In the genomic region with DNA sequence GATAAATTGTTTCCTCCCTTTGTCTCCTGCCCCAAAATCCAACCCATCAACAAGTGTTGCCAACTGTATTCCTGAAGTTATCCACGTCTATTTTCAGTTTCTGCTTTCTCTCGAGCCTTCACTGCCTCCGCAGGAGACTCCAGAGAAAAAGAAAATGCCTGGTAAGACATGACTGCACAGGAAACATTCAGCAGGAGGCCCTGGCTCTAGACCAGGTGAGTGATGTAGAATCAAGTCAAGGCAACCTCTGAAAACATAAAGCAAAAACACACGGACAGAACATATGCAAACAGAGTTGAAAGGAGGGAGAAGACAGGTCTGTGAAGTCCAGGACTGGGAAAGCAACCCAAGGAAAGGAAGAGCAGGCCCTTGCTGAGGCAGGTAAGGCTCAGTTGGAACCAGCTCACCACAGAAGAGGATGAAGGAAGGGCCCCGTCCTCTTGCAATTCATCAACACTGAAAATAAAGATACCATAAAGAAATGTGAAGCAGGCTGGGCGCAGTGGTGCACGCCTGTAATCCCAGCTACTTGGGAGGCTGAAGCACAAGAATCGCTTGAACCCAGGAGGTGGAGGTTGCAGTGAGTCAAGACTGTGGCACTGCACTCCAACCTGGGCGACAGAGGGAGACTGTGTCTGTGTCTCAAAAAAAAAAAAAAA, we compare ENCODE assay signal across 14 cellular contexts. TPM values are rescaled to one million over a fixed set of nuclear protein-coding genes. Genes with fewer than 3 reads are reported as not detected.
DNase-seq lines count a peak whose midpoint lies in the region; ATAC-seq, FAIRE-seq and TF ChIP-seq lines count a peak whose summit lies in the region.
"Had no signal": no experiment of that assay in that cellular context is flagged by ENCODE, and none has a peak within 500 bp of the region (broad histone marks: within the 10 kb centered on the region; RNA-seq: fewer than 3 reads in every experiment).

No MANE protein-coding gene starts in this region.

- no peak overlapping the region for H3K27ac ChIP-seq in kidney (ENCODE audit: low read depth in 2 of 2, low read length in 2 of 2)
- H3K27ac ChIP-seq: PC-9, tibial artery had no signal

- H3K27me3 Mint-ChIP-seq in activated CD4-positive, alpha-beta T cell treated with anti-CD3 and anti-CD28 coated beads, Interleukin-2, amount 10 ng/mL, durations not matched to agents 24 days and 14 days = no peaks in the 10 kb centered on the region
- H3K27me3 Mint-ChIP-seq in activated naive CD8-positive, alpha-beta T cell treated with anti-CD3 and anti-CD28 coated beads, Interleukin-2, amount 50 U/mL, for 24 hours = no peaks in the 10 kb centered on the region

- peaks cover 27% of the 10 kb centered on the region for H3K4me1 Mint-ChIP-seq in activated CD4-positive, alpha-beta T cell treated with anti-CD3 and anti-CD28 coated beads, Interleukin-2, amount 10 ng/mL, durations not matched to agents 24 days and 14 days
- peaks cover 34% of the 10 kb centered on the region for H3K4me1 Mint-ChIP-seq in activated naive CD8-positive, alpha-beta T cell treated with anti-CD3 and anti-CD28 coated beads, Interleukin-2, amount 50 U/mL, for 24 hours

- ATAC-seq in activated naive CD8-positive, alpha-beta T cell treated with anti-CD3 and anti-CD28 coated beads, Interleukin-2, amount 50 U/mL, for 24 hours = peak; percentile 21
- no peak for ATAC-seq in GM21723 (IDR thresholded peaks at IDR 0.05; ENCODE audit: unreplicated experiment)

- H3K4me3 Mint-ChIP-seq in activated CD4-positive, alpha-beta T cell treated with anti-CD3 and anti-CD28 coated beads, Interleukin-2, amount 10 ng/mL, durations not matched to agents 24 days and 14 days = peak overlapping the region; percentile 46
- H3K4me3 Mint-ChIP-seq in activated naive CD8-positive, alpha-beta T cell treated with anti-CD3 and anti-CD28 coated beads, Interleukin-2, amount 50 U/mL, for 24 hours = peak overlapping the region; percentile 62

- H3K36me3 ChIP-seq in kidney (ENCODE audit: control insufficient read depth in 1 of 2, insufficient read depth in 2 of 2, low read length in 2 of 2) = peaks cover 19 to 46% of the 10 kb centered on the region in 2 donors

- TF ChIP-seq CTCF in kidney (IDR thresholded peaks at IDR 0.05; ENCODE audit: borderline replicate concordance, extremely low read depth, insufficient read depth) = no peak

- FAIRE-seq in kidney (lab: Jason Lieb, UNC) = no peak
- FAIRE-seq: A204.1 had no signal

- H3K9me3 Mint-ChIP-seq in activated CD4-positive, alpha-beta T cell treated with anti-CD3 and anti-CD28 coated beads, Interleukin-2, amount 10 ng/mL, durations not matched to agents 24 days and 14 days = no peaks in the 10 kb centered on the region
- no peaks in the 10 kb centered on the region for H3K9me3 Mint-ChIP-seq in activated naive CD8-positive, alpha-beta T cell treated with anti-CD3 and anti-CD28 coated beads, Interleukin-2, amount 50 U/mL, for 24 hours

- peaks cover 58% of the 10 kb centered on the region for H3K36me3 Mint-ChIP-seq in activated CD4-positive, alpha-beta T cell treated with anti-CD3 and anti-CD28 coated beads, Interleukin-2, amount 10 ng/mL, durations not matched to agents 24 days and 14 days (ENCODE audit: low read depth)
- H3K36me3 Mint-ChIP-seq in activated naive CD8-positive, alpha-beta T cell treated with anti-CD3 and anti-CD28 coated beads, Interleukin-2, amount 50 U/mL, for 24 hours (ENCODE audit: low read depth) = peaks cover 51% of the 10 kb centered on the region

- H3K9ac ChIP-seq in kidney (ENCODE audit: low read length in 2 of 2) = no peak overlapping the region

- intact Hi-C loops in activated CD4-positive, alpha-beta T cell treated with anti-CD3 and anti-CD28 coated beads, Interleukin-2, amount 10 ng/mL, durations not matched to agents 24 days and 14 days (cut with micrococcal nuclease) = no loop called here
- intact Hi-C loops in kidney (cut with DNase I) (no loop called here), head of caudate nucleus (cut with DNase I) (no loop called here)

- H3K9me3 ChIP-seq in kidney (ENCODE audit: control insufficient read depth in 1 of 2, low read length in 2 of 2) = no peaks in the 10 kb centered on the region
- H3K9me3 ChIP-seq: tibial artery had no signal

- H3K4me1 ChIP-seq in kidney (ENCODE audit: control insufficient read depth in 1 of 2, insufficient read depth in 1 of 2, low read depth in 1 of 2, low read length in 2 of 2) = no peaks in the 10 kb centered on the region
- H3K4me1 ChIP-seq: tibial artery had no signal

- H3K4me3 ChIP-seq in kidney (ENCODE audit: low read length in 2 of 2) = no peak overlapping the region
- H3K4me3 ChIP-seq: PC-9, tibial artery had no signal

- DNase-seq in activated CD4-positive, alpha-beta T cell treated with anti-CD3 and anti-CD28 coated beads, Interleukin-2, amount 10 ng/mL, durations not matched to agents 24 days and 14 days = peak; percentile 67
- no peak for DNase-seq in activated CD4-positive, alpha-beta T cell treated with anti-CD3 and anti-CD28 coated beads, Interleukin-2, amount 50 U/mL, for 48 hours
- DNase-seq in HPDE6-E6E7 (ENCODE audit: extremely low spot score) (peak; percentile 39), kidney (peak; percentile 11), head of caudate nucleus (no peak), NCI-H2196 (lab: John Stamatoyannopoulos, UW; ENCODE audit: unreplicated experiment) (no peak)
- no peak for DNase-seq in activated naive CD8-positive, alpha-beta T cell treated with anti-CD3 and anti-CD28 coated beads, Interleukin-2, amount 50 U/mL, for 24 hours
- DNase-seq: activated gamma-delta T cell treated with Interleukin-2 at 50 U/mL for 16 hours, DMS79, NCI-H2227 treated with DMSO at 0.1 percent for 48 hours, PC-9, tibial artery had no signal

- peak overlapping the region; percentile 43 for H3K27ac Mint-ChIP-seq in activated CD4-positive, alpha-beta T cell treated with anti-CD3 and anti-CD28 coated beads, Interleukin-2, amount 10 ng/mL, durations not matched to agents 24 days and 14 days
- peak overlapping the region; percentile 89 for H3K27ac Mint-ChIP-seq in activated naive CD8-positive, alpha-beta T cell treated with anti-CD3 and anti-CD28 coated beads, Interleukin-2, amount 50 U/mL, for 24 hours

RNA-seq across cellular contexts. Expression of a gene that starts 8.9 kb away (rescaled TPM):
- total RNA-seq in activated CD4-positive, alpha-beta T cell treated with anti-CD3 and anti-CD28 coated beads, Interleukin-2, amount 10 ng/mL, durations not matched to agents 24 days and 14 days = 54.7 and 59.2 TPM in 2 replicates
- 28.7 TPM for total RNA-seq in kidney
- 4.3 TPM for polyA plus RNA-seq in kidney (ENCODE audit: insufficient read depth, low read depth, low replicate concordance)

RNA-seq across cellular contexts. Expression of a gene that starts 9.7 kb away (rescaled TPM):
- total RNA-seq in activated CD4-positive, alpha-beta T cell treated with anti-CD3 and anti-CD28 coated beads, Interleukin-2, amount 10 ng/mL, durations not matched to agents 24 days and 14 days = not detected in 2 replicates
- not detected for total RNA-seq in kidney
- polyA plus RNA-seq in kidney (ENCODE audit: insufficient read depth, low read depth, low replicate concordance) = not detected
- total RNA-seq: PC-9 had no signal

RNA-seq across cellular contexts. Expression of a gene that starts 34.4 kb away (rescaled TPM):
- total RNA-seq in activated CD4-positive, alpha-beta T cell treated with anti-CD3 and anti-CD28 coated beads, Interleukin-2, amount 10 ng/mL, durations not matched to agents 24 days and 14 days = 32.9 and 37.8 TPM in 2 replicates
- total RNA-seq in kidney = 45.5 TPM
- polyA plus RNA-seq in kidney (ENCODE audit: insufficient read depth, low read depth, low replicate concordance) = 27.1 TPM

RNA-seq across cellular contexts. Expression of a gene that starts 53.9 kb away (rescaled TPM):
- total RNA-seq in activated CD4-positive, alpha-beta T cell treated with anti-CD3 and anti-CD28 coated beads, Interleukin-2, amount 10 ng/mL, durations not matched to agents 24 days and 14 days = 1.3 and 1.9 TPM in 2 replicates
- total RNA-seq in kidney = 14.0 TPM
- polyA plus RNA-seq in kidney (ENCODE audit: insufficient read depth, low read depth, low replicate concordance) = 4.4 TPM

RNA-seq across cellular contexts. Expression of a gene that starts 57.3 kb away (rescaled TPM):
- 26.1 and 26.8 TPM in 2 replicates for total RNA-seq in activated CD4-positive, alpha-beta T cell treated with anti-CD3 and anti-CD28 coated beads, Interleukin-2, amount 10 ng/mL, durations not matched to agents 24 days and 14 days
- 25.0 TPM for total RNA-seq in kidney
- polyA plus RNA-seq in kidney (ENCODE audit: insufficient read depth, low read depth, low replicate concordance) = 13.9 TPM

Comparison
In these comparisons a context has a peak if more than half of its experiments do, and no peak if none do; other contexts are left out.
1. DNase-seq: peak in activated CD4-positive, alpha-beta T cell treated with anti-CD3 and anti-CD28 coated beads, Interleukin-2, amount 10 ng/mL, durations not matched to agents 24 days and 14 days (single experiment), HPDE6-E6E7 (single experiment) and kidney (single experiment); none in activated CD4-positive, alpha-beta T cell treated with anti-CD3 and anti-CD28 coated beads, Interleukin-2, amount 50 U/mL, for 48 hours (0 of 2), activated naive CD8-positive, alpha-beta T cell treated with anti-CD3 and anti-CD28 coated beads, Interleukin-2, amount 50 U/mL, for 24 hours (single experiment), head of caudate nucleus (0 of 42) and NCI-H2196 (single experiment).